ENCODE assay signal across 31 cellular contexts in the genomic region with DNA sequence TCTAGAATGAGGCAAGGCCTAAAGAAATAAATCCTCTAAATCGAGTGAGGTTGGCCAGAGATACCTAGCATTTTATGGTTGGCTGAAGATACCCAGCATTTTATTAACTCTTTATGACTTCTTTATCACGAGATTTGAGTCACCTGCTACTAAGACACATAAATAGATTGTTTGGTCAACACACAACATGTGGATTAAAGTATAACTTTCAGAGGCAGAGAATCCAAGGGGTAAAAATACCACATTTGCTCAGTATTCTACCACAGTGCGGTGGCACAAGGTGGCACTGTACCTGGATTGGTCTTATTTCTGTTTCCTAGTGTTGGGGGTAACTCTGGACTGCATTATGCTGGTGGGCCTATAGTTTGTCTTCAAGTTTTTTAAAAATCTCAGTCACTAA. TPM values are rescaled to one million over a fixed set of nuclear protein-coding genes. Genes with fewer than 3 reads are reported as not detected.
DNase-seq lines count a peak whose midpoint lies in the region; ATAC-seq, FAIRE-seq and TF ChIP-seq lines count a peak whose summit lies in the region.
"Had no signal": no experiment of that assay in that cellular context is flagged by ENCODE, and none has a peak within 500 bp of the region (broad histone marks: within the 10 kb centered on the region; RNA-seq: fewer than 3 reads in every experiment).

No MANE protein-coding gene starts in this region.

- no peak for TF ChIP-seq CTCF in GM23338 (conservative IDR thresholded peaks at IDR 0.05; ENCODE audit: low read depth in 2 of 2)
- TF ChIP-seq CTCF in epithelial cell of proximal tubule (conservative IDR thresholded peaks at IDR 0.05; ENCODE audit: low read depth, low read length), result peak; percentile 34
- TF ChIP-seq CTCF in right lobe of liver (IDR thresholded peaks at IDR 0.05), result peak in 1 of 4 donors; percentile 21

- peaks cover 4% of the 10 kb centered on the region; the same call in 2 of the 3 replicates for H3K36me3 Mint-ChIP-seq in GM23338 (ENCODE audit: low read depth)
- H3K36me3 Mint-ChIP-seq in activated CD8-positive, alpha-beta T cell treated with anti-CD3 and anti-CD28 coated beads, Interleukin-2, amount 10 ng/mL, durations not matched to agents 7 days and 5 days (ENCODE audit: low read depth), result no peaks in the 10 kb centered on the region
- H3K36me3 Mint-ChIP-seq in activated naive CD8-positive, alpha-beta T cell treated with anti-CD3 and anti-CD28 coated beads, Interleukin-2, amount 50 U/mL, for 24 hours (ENCODE audit: low read depth), result no peaks in the 10 kb centered on the region
- H3K36me3 Mint-ChIP-seq: activated naive CD8-positive, alpha-beta T cell had no signal

- H3K27me3 ChIP-seq in GM23338 (ENCODE audit: insufficient read depth) (no peaks in the 10 kb centered on the region), right lobe of liver (no peaks in the 10 kb centered on the region), small intestine (ENCODE audit: control insufficient read depth in 2 of 2, insufficient read depth in 2 of 2, low read length in 2 of 2) (no peaks in the 10 kb centered on the region)
- H3K27me3 ChIP-seq: MG63, thyroid gland had no signal

- H3F3A ChIP-seq in GM23338 (replicated peaks; ENCODE audit: low read depth), result no peaks in the 10 kb centered on the region

- H3K27ac Mint-ChIP-seq in GM23338, result 0 out of 2 replicates have a peak overlapping the region, but pooled peaks have one; percentile 96
- H3K27ac Mint-ChIP-seq in activated CD8-positive, alpha-beta T cell treated with anti-CD3 and anti-CD28 coated beads, Interleukin-2, amount 10 ng/mL, durations not matched to agents 7 days and 5 days, result no peak overlapping the region
- H3K27ac Mint-ChIP-seq in activated naive CD8-positive, alpha-beta T cell treated with anti-CD3 and anti-CD28 coated beads, Interleukin-2, amount 50 U/mL, for 24 hours, result no peak overlapping the region
- H3K27ac Mint-ChIP-seq: activated naive CD8-positive, alpha-beta T cell; stimulated activated naive CD8-positive, alpha-beta T cell treated with anti-CD3 and anti-CD28 coated beads, Interleukin-15, amount 100 ng/mL, for 72 hours; T-helper 17 cell had no signal

- no peak for FAIRE-seq in small intestine (lab: Jason Lieb, UNC)
- FAIRE-seq: endometrium, K562 had no signal

- H2AFZ ChIP-seq in GM23338, result no peak overlapping the region

- peaks cover 2% of the 10 kb centered on the region for H3K27me3 Mint-ChIP-seq in GM23338 (ENCODE audit: insufficient read depth, low read depth, poor library complexity)
- peaks cover 2% of the 10 kb centered on the region for H3K27me3 Mint-ChIP-seq in activated CD8-positive, alpha-beta T cell treated with anti-CD3 and anti-CD28 coated beads, Interleukin-2, amount 10 ng/mL, durations not matched to agents 7 days and 5 days (ENCODE audit: low read depth)
- no peaks in the 10 kb centered on the region for H3K27me3 Mint-ChIP-seq in activated naive CD8-positive, alpha-beta T cell treated with anti-CD3 and anti-CD28 coated beads, Interleukin-2, amount 50 U/mL, for 24 hours
- H3K27me3 Mint-ChIP-seq: activated naive CD8-positive, alpha-beta T cell had no signal

- no peaks in the 10 kb centered on the region for H3K9me3 Mint-ChIP-seq in GM23338
- H3K9me3 Mint-ChIP-seq in activated CD8-positive, alpha-beta T cell treated with anti-CD3 and anti-CD28 coated beads, Interleukin-2, amount 10 ng/mL, durations not matched to agents 7 days and 5 days (ENCODE audit: insufficient read depth), result no peaks in the 10 kb centered on the region
- no peaks in the 10 kb centered on the region for H3K9me3 Mint-ChIP-seq in activated naive CD8-positive, alpha-beta T cell treated with anti-CD3 and anti-CD28 coated beads, Interleukin-2, amount 50 U/mL, for 24 hours
- H3K9me3 Mint-ChIP-seq: H9; stimulated activated naive CD8-positive, alpha-beta T cell treated with anti-CD3 and anti-CD28 coated beads, Interleukin-15, amount 100 ng/mL, for 72 hours had no signal

- CTCF ChIA-PET in activated CD8-positive, alpha-beta T cell treated with anti-CD3 and anti-CD28 coated beads, Interleukin-2, amount 10 ng/mL, durations not matched to agents 7 days and 5 days (lab: Charles Lee), result interaction anchor here (4.9 to 5.3 kb wide), 2 partner anchors 11 to 63 kb away, joined by 33 to 69 read pairs; no protein-coding TSS in a partner anchor

- no peaks in the 10 kb centered on the region for H3K9me2 ChIP-seq in GM23338 (ENCODE audit: insufficient read depth)

- H3K4me1 Mint-ChIP-seq in GM23338, result peaks cover 34% of the 10 kb centered on the region
- H3K4me1 Mint-ChIP-seq in activated CD8-positive, alpha-beta T cell treated with anti-CD3 and anti-CD28 coated beads, Interleukin-2, amount 10 ng/mL, durations not matched to agents 7 days and 5 days (ENCODE audit: low read depth), result no peaks in the 10 kb centered on the region
- H3K4me1 Mint-ChIP-seq in activated naive CD8-positive, alpha-beta T cell treated with anti-CD3 and anti-CD28 coated beads, Interleukin-2, amount 50 U/mL, for 24 hours, result no peaks in the 10 kb centered on the region
- H3K4me1 Mint-ChIP-seq: stimulated activated naive CD8-positive, alpha-beta T cell treated with anti-CD3 and anti-CD28 coated beads, Interleukin-15, amount 100 ng/mL, for 72 hours had no signal

- peak overlapping the region; percentile 88; the same call in 1 of the 2 replicates for H3K27ac ChIP-seq in GM23338 (ENCODE audit: low read depth)
- peak overlapping the region; percentile 61 to 91 (median 88) for H3K27ac ChIP-seq in right lobe of liver
- no peak overlapping the region for H3K27ac ChIP-seq in small intestine (ENCODE audit: low read depth in 1 of 2, low read length in 1 of 2)
- H3K27ac ChIP-seq: thyroid gland had no signal

- no peak overlapping the region for H3K4me3 Mint-ChIP-seq in GM23338
- no peak overlapping the region for H3K4me3 Mint-ChIP-seq in activated CD8-positive, alpha-beta T cell treated with anti-CD3 and anti-CD28 coated beads, Interleukin-2, amount 10 ng/mL, durations not matched to agents 7 days and 5 days
- no peak overlapping the region for H3K4me3 Mint-ChIP-seq in activated naive CD8-positive, alpha-beta T cell treated with anti-CD3 and anti-CD28 coated beads, Interleukin-2, amount 50 U/mL, for 24 hours
- H3K4me3 Mint-ChIP-seq: activated naive CD8-positive, alpha-beta T cell; H9; stimulated activated naive CD8-positive, alpha-beta T cell treated with anti-CD3 and anti-CD28 coated beads, Interleukin-15, amount 100 ng/mL, for 72 hours; T-helper 17 cell had no signal

- H3K9me3 ChIP-seq in right lobe of liver (no peaks in the 10 kb centered on the region), small intestine (ENCODE audit: control insufficient read depth, low read depth) (no peaks in the 10 kb centered on the region)
- H3K9me3 ChIP-seq: MG63, thyroid gland had no signal

- TF ChIP-seq POLR2A in right lobe of liver (IDR thresholded peaks at IDR 0.05), result no peak

- H3K4me2 ChIP-seq in GM23338, result no peak overlapping the region

- intact Hi-C loops in right lobe of liver (cut with DNase I) (no loop called here), posterior cingulate gyrus (cut with DNase I) (no loop called here)

- ATAC-seq in GM23338, result no peak
- ATAC-seq in right lobe of liver, result peak; percentile 65 to 76 (median 74)
- no peak for ATAC-seq in activated CD8-positive, alpha-beta T cell treated with anti-CD3 and anti-CD28 coated beads, Interleukin-2, amount 10 ng/mL, durations not matched to agents 7 days and 5 days
- no peak for ATAC-seq in activated naive CD8-positive, alpha-beta T cell treated with anti-CD3 and anti-CD28 coated beads, Interleukin-2, amount 50 U/mL, for 24 hours
- ATAC-seq: K562; stimulated activated naive CD8-positive, alpha-beta T cell treated with anti-CD3 and anti-CD28 coated beads, Interleukin-15, amount 100 ng/mL, for 72 hours; T-helper 17 cell had no signal

- no peak for DNase-seq in GM23338 (ENCODE audit: low spot score)
- DNase-seq in epithelial cell of proximal tubule (ENCODE audit: low read depth), result peak; percentile 92
- peak in 1 of 3 donors; percentile 42 for DNase-seq in right lobe of liver
- DNase-seq in small intestine, result peak; percentile 62
- no peak for DNase-seq in activated CD8-positive, alpha-beta T cell treated with anti-CD3 and anti-CD28 coated beads, Interleukin-2, amount 10 ng/mL, durations not matched to agents 7 days and 5 days
- no peak for DNase-seq in activated naive CD8-positive, alpha-beta T cell treated with anti-CD3 and anti-CD28 coated beads, Interleukin-2, amount 50 U/mL, for 24 hours
- DNase-seq in posterior cingulate gyrus, result no peak
- no peak for DNase-seq in NCI-H1694 treated with DMSO at 0.1 percent for 48 hours (lab: John Stamatoyannopoulos, UW)
- DNase-seq: ACHN; activated CD4-positive, alpha-beta T cell treated with anti-CD3 and anti-CD28 coated beads for 1 hour; activated effector memory CD4-positive, alpha-beta T cell treated with Interleukin-2 at 50 U/mL for 16 hours; activated T-cell treated with anti-CD3 and anti-CD28 coated beads for 4 hours; aorta; caudate nucleus; dermis blood vessel endothelial cell; GDM1; H9; MG63; NCI-H1417; NCI-H82; OCI-M1; stimulated activated CD4-positive, alpha-beta T cell treated with anti-CD3 and anti-CD28 coated beads, Interleukin-1b, Interleukin-23, amount 100 ng/mL, for 48 hours; stimulated activated CD8-positive, alpha-beta memory T cell treated with anti-CD3 and anti-CD28 coated beads, Interleukin-4, amount 100 ng/mL, for 48 hours; stimulated activated naive CD8-positive, alpha-beta T cell treated with anti-CD3 and anti-CD28 coated beads, Interleukin-15, amount 100 ng/mL, for 72 hours; T-helper 17 cell; thyroid gland had no signal

- H3K4me1 ChIP-seq in GM23338 (ENCODE audit: insufficient read depth) (peaks cover 34% of the 10 kb centered on the region), right lobe of liver (peaks cover 0 to 57% (median 24%) of the 10 kb centered on the region in 4 donors), small intestine (ENCODE audit: control insufficient read depth in 2 of 2, insufficient read depth in 1 of 2, low read depth in 1 of 2, low read length in 1 of 2) (peaks cover 0 to 14% of the 10 kb centered on the region in 2 donors)
- H3K4me1 ChIP-seq: thyroid gland had no signal

- POLR2A ChIA-PET in activated CD8-positive, alpha-beta T cell treated with anti-CD3 and anti-CD28 coated beads, Interleukin-2, amount 10 ng/mL, durations not matched to agents 7 days and 5 days (lab: Charles Lee), result no interaction called here

- H3K79me2 ChIP-seq in GM23338 (replicated peaks; ENCODE audit: insufficient read depth), result no peaks in the 10 kb centered on the region

- 27% methylated on average over 3 of the region's 3 CpGs for WGBS in right lobe of liver (ENCODE audit: insufficient coverage, low coverage, low lambda C conversion rate, missing lambda C conversion rate)
- WGBS in small intestine, 3 donors, result 21 to 59% (median 43%) methylated on average over 3 of the region's 3 CpGs

- H4K20me1 ChIP-seq in GM23338 (replicated peaks; ENCODE audit: insufficient read depth), result no peaks in the 10 kb centered on the region

- no peaks in the 10 kb centered on the region for H3K36me3 ChIP-seq in GM23338 (ENCODE audit: insufficient read depth)
- H3K36me3 ChIP-seq in right lobe of liver, result no peaks in the 10 kb centered on the region
- H3K36me3 ChIP-seq in small intestine (ENCODE audit: control insufficient read depth in 2 of 2, insufficient read depth in 2 of 2, low read length in 2 of 2), result no peaks in the 10 kb centered on the region
- H3K36me3 ChIP-seq: MG63, thyroid gland had no signal

- H3K4me3 ChIP-seq in GM23338 (no peak overlapping the region), epithelial cell of proximal tubule (ENCODE audit: low read depth, low read length) (no peak overlapping the region), right lobe of liver (no peak overlapping the region), small intestine (ENCODE audit: low read depth in 1 of 2, low read length in 2 of 2) (no peak overlapping the region)
- H3K4me3 ChIP-seq: K562, lung, MG63, skin epidermis, thyroid gland had no signal

RNA-seq across cellular contexts. Expression of a gene that starts 27.0 kb away (rescaled TPM):
- total RNA-seq in GM23338 (2014; rRNA removed; shearing (Covaris generic)), result 4.2 and 9.8 TPM in 2 replicates
- 2.7 and 3.4 TPM in 2 replicates for polyA plus RNA-seq in GM23338 (2016; fragmentation: Nextera tagmentation; extraction: Ambion mirVana)
- 5.3 and 6.1 TPM in 2 replicates for total RNA-seq in epithelial cell of proximal tubule
- 1 to 10 TPM in 3 of 6 experiments, under 1 TPM in 3; 0.25 to 1.5 (median 0.97) TPM for total RNA-seq in right lobe of liver
- 100 to 1,000 TPM in 2 of 3 donors, 10 to 100 TPM in 1; 57.6 to 266 (median 191) TPM for polyA plus RNA-seq in small intestine
- 10 to 100 TPM; 14.6 to 15.1 TPM for total RNA-seq in activated CD8-positive, alpha-beta T cell treated with anti-CD3 and anti-CD28 coated beads, Interleukin-2, amount 10 ng/mL, durations not matched to agents 7 days and 5 days

Comparison
In these comparisons a context has a peak if more than half of its experiments do, and no peak if none do; other contexts are left out.
1. ATAC-seq: peak in right lobe of liver (4 of 4); none in GM23338 (single experiment), activated CD8-positive, alpha-beta T cell treated with anti-CD3 and anti-CD28 coated beads, Interleukin-2, amount 10 ng/mL, durations not matched to agents 7 days and 5 days (single experiment) and activated naive CD8-positive, alpha-beta T cell treated with anti-CD3 and anti-CD28 coated beads, Interleukin-2, amount 50 U/mL, for 24 hours (single experiment).
2. DNase-seq: peak in epithelial cell of proximal tubule (single experiment) and small intestine (single experiment); none in GM23338 (single experiment), activated CD8-positive, alpha-beta T cell treated with anti-CD3 and anti-CD28 coated beads, Interleukin-2, amount 10 ng/mL, durations not matched to agents 7 days and 5 days (single experiment), activated naive CD8-positive, alpha-beta T cell treated with anti-CD3 and anti-CD28 coated beads, Interleukin-2, amount 50 U/mL, for 24 hours (single experiment), posterior cingulate gyrus (0 of 10) and NCI-H1694 treated with DMSO at 0.1 percent for 48 hours (single experiment).
3. H3K27ac ChIP-seq: peak in GM23338 (single experiment) and right lobe of liver (3 of 3); none in small intestine (0 of 2).